In the genomic region with DNA sequence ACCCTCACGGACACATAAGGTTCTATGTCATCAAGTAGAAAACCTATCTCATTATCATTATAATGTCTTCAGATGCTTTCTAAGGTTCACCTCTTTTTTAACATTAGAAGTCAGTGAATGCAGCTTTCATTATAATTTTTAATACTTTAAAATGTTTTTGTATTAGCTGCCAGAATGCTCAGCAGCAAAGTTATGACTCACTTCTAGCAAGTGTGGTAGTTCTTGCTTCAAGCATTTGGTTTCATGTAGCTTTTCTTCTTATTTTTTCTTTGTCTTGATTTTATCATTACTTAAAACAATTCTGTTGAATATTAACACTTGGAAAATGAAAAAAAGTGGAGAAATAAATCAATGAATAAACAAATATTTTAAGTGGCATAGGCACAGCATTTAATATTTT, we compare ENCODE assay signal across 29 cellular contexts. TPM values are rescaled to one million over a fixed set of nuclear protein-coding genes. Genes with fewer than 3 reads are reported as not detected.
"Had no signal": no experiment of that assay in that cellular context is flagged by ENCODE, and none has a peak within 500 bp of the region (broad histone marks: within the 10 kb centered on the region; RNA-seq: fewer than 3 reads in every experiment).

No MANE protein-coding gene starts in this region.

- H3K36me3 ChIP-seq: brain microvascular endothelial cell, cardiac muscle cell, MG63, Peyer's patch, SJSA1 had no signal

- H3K27me3 ChIP-seq: brain microvascular endothelial cell, cardiac muscle cell, Peyer's patch, SJSA1 had no signal

- H3K27ac ChIP-seq: brain microvascular endothelial cell, cardiac muscle cell, Peyer's patch, SJSA1 had no signal

- H3K4me3 ChIP-seq: cardiac muscle cell, MG63, Peyer's patch, SJSA1 had no signal

- FAIRE-seq: astrocyte, colon, TTC549 had no signal

- DNase-seq: activated B cell treated with CpG ODN at 0.5 μM for 24 hours; activated CD4-positive, alpha-beta memory T cell treated with anti-CD3 and anti-CD28 coated beads for 36 hours; activated CD4-positive, alpha-beta T cell treated with anti-CD3 and anti-CD28 coated beads, Interleukin-2, amount 10 ng/mL, durations not matched to agents 7 days and 5 days; activated CD8-positive, alpha-beta memory T cell treated with anti-CD3 and anti-CD28 coated beads for 24 hours; activated effector memory CD4-positive, alpha-beta T cell treated with anti-CD3 and anti-CD28 coated beads, Interleukin-2, amount 50 U/mL, for 16 hours; activated naive CD4-positive, alpha-beta T cell treated with Interleukin-2 at 50 U/mL for 16 hours; activated naive CD8-positive, alpha-beta T cell treated with anti-CD3 and anti-CD28 coated beads, Interleukin-2, amount 50 U/mL, for 24 hours; activated T-cell treated with anti-CD3 and anti-CD28 coated beads, Interleukin-2, amount 50 U/mL, for 4 hours; amygdala; brain microvascular endothelial cell; MG63; MV-4-11; NCI-H1092 treated with DMSO at 0.1 percent for 48 hours; NCI-H1417 treated with DMSO at 0.1 percent for 48 hours; NCI-H1694; NCI-H2029 treated with DMSO at 0.1 percent for 48 hours; NCI-H510A treated with DMSO at 0.1 percent for 48 hours; NCI-H69; NK-92 treated with Interleukin-12 subunit alpha and Interleukin-12 subunit beta, amount 100 ng/mL, for 24 hours; OCI-M1; Peyer's patch; SHP77; T1000 had no signal

- H3K9me3 ChIP-seq: MG63, Peyer's patch, SJSA1 had no signal

- H3K4me1 ChIP-seq: Peyer's patch, SJSA1 had no signal

RNA-seq across cellular contexts. Expression of gene CAPNS2, which starts 34.3 kb away (rescaled TPM):
- total RNA-seq: activated B cell treated with CpG ODN at 0.5 μM for 24 hours; activated CD4-positive, alpha-beta memory T cell treated with anti-CD3 and anti-CD28 coated beads for 36 hours; activated CD4-positive, alpha-beta T cell treated with anti-CD3 and anti-CD28 coated beads, Interleukin-2, amount 10 ng/mL, durations not matched to agents 7 days and 5 days; activated naive CD4-positive, alpha-beta T cell treated with anti-CD3 and anti-CD28 coated beads, Interleukin-2, amount 50 U/mL, for 72 hours; activated T-cell treated with anti-CD3 and anti-CD28 coated beads, Interleukin-2, amount 50 U/mL, for 4 hours; cardiac muscle cell; SJSA1 had no signal
- polyA plus RNA-seq: cardiac muscle cell had no signal

RNA-seq across cellular contexts. Expression of gene MMP2, which starts 53.2 kb away (rescaled TPM):
- total RNA-seq: activated B cell treated with CpG ODN at 0.5 μM for 24 hours; activated CD4-positive, alpha-beta memory T cell treated with anti-CD3 and anti-CD28 coated beads for 36 hours; activated CD4-positive, alpha-beta T cell treated with anti-CD3 and anti-CD28 coated beads, Interleukin-2, amount 10 ng/mL, durations not matched to agents 7 days and 5 days; activated naive CD4-positive, alpha-beta T cell treated with anti-CD3 and anti-CD28 coated beads, Interleukin-2, amount 50 U/mL, for 72 hours had no signal
